1 cellular context compared by ENCODE assay signal in the genomic region with DNA sequence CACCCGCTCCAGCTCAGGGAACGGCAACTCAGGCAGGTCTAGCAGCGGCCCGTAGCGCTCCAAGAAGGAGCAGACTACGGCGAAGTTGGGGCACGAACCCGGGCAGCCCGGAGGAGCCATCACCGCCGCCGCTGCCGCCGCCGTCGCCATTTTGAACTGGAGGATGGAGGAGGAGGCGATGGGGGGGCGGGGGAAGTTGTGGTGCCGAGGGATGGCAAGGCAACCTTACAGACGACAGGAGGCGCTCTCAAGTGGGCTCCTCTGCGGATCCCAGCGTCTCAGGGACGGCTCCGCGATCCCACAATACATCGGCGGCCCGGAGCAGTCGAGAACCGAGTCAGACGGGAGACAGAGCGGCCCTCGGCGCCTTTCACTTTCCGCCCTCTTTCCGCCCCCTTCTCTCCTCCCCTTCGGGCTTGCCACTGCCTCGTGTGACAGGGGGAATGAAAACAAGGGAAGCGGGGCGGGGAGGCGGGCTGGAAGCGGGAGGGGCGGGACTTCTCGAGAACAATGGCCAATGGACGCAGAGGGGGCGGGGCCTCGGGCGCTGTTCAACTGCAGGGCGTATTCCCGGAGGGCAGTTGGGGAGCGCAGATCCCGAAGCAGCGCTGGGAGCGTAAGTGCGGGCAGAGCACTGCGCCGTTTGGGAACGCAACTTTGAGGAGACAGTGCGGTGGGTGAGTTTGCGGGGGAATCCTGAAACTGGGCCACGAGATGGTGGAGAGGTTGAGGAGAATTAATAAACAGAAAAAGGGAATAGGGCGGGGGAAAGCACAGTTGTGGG.
TF ChIP-seq lines count a peak whose summit lies in the region.

A gene (plus strand): TSS at position 580 of the 784 bp plus-strand sequence. CDS start 21,353 bp downstream, outside the sequence.
A gene with protein sequence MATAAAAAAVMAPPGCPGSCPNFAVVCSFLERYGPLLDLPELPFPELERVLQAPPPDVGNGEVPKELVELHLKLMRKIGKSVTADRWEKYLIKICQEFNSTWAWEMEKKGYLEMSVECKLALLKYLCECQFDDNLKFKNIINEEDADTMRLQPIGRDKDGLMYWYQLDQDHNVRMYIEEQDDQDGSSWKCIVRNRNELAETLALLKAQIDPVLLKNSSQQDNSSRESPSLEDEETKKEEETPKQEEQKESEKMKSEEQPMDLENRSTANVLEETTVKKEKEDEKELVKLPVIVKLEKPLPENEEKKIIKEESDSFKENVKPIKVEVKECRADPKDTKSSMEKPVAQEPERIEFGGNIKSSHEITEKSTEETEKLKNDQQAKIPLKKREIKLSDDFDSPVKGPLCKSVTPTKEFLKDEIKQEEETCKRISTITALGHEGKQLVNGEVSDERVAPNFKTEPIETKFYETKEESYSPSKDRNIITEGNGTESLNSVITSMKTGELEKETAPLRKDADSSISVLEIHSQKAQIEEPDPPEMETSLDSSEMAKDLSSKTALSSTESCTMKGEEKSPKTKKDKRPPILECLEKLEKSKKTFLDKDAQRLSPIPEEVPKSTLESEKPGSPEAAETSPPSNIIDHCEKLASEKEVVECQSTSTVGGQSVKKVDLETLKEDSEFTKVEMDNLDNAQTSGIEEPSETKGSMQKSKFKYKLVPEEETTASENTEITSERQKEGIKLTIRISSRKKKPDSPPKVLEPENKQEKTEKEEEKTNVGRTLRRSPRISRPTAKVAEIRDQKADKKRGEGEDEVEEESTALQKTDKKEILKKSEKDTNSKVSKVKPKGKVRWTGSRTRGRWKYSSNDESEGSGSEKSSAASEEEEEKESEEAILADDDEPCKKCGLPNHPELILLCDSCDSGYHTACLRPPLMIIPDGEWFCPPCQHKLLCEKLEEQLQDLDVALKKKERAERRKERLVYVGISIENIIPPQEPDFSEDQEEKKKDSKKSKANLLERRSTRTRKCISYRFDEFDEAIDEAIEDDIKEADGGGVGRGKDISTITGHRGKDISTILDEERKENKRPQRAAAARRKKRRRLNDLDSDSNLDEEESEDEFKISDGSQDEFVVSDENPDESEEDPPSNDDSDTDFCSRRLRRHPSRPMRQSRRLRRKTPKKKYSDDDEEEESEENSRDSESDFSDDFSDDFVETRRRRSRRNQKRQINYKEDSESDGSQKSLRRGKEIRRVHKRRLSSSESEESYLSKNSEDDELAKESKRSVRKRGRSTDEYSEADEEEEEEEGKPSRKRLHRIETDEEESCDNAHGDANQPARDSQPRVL (N-terminal part only) (minus strand): TSS at position 158 of the 784 bp plus-strand sequence. CDS start 8 bp downstream, at position 150.

TF ChIP-seq in IMR-90, 13 proteins besides CTCF, POLR2A, EP300 and RAD21:
- TF ChIP-seq NFE2L2 (IDR thresholded peaks at IDR 0.05; ENCODE audit: low read depth, low read length), result no peak
- TF ChIP-seq MAZ (IDR thresholded peaks at IDR 0.05; ENCODE audit: borderline replicate concordance, low read depth, low read length), result peak; percentile 94
- TF ChIP-seq CHD1 (IDR thresholded peaks at IDR 0.05; ENCODE audit: low read depth, low read length), result no peak
- TF ChIP-seq BHLHE40 (IDR thresholded peaks at IDR 0.05; ENCODE audit: low read depth, low read length), result 0 out of 2 replicates have a peak, but pooled peaks have one; percentile 3
- peak; percentile 93 for TF ChIP-seq MXI1 (IDR thresholded peaks at IDR 0.05; ENCODE audit: borderline replicate concordance, low read depth, low read length)
- TF ChIP-seq SMC3 (IDR thresholded peaks at IDR 0.05; ENCODE audit: low read depth, low read length), result peak; percentile 49
- no peak for TF ChIP-seq RCOR1 (IDR thresholded peaks at IDR 0.05; ENCODE audit: insufficient replicate concordance, low read length)
